In genomic region chr2:209331291-209331844, GRCh38 we compare ENCODE assay signal across 8 cellular contexts.
DNase-seq lines count a peak whose midpoint lies in the region; ATAC-seq, FAIRE-seq and TF ChIP-seq lines count a peak whose summit lies in the region.

No MANE protein-coding gene starts in this region.

- POLR2A ChIA-PET in SK-N-SH (lab: Yijun Ruan, JAX), result interaction anchor here (1.1 kb wide), 1 partner anchor 1065 kb away, joined by 3 read pairs; the partner anchor contains the start of gene PIKFYVE
- POLR2A ChIA-PET in activated CD4-positive, alpha-beta T cell treated with anti-CD3 and anti-CD28 coated beads, Interleukin-2, amount 10 ng/mL, durations not matched to agents 7 days and 5 days (lab: Charles Lee), result no interaction called here

- H3K9ac ChIP-seq in KMS-11 (no peak overlapping the region), SK-N-SH (no peak overlapping the region), keratinocyte (ENCODE audit: control insufficient read depth, extremely low read depth, insufficient read depth, low read length) (no peak overlapping the region)

- H3K27ac Mint-ChIP-seq in activated CD4-positive, alpha-beta T cell treated with anti-CD3 and anti-CD28 coated beads, Interleukin-2, amount 10 ng/mL, durations not matched to agents 7 days and 5 days, result no peak overlapping the region

- H3K27me3 ChIP-seq in KMS-11 (ENCODE audit: insufficient read depth, low read depth) (no peaks in the 10 kb centered on the region), SK-N-SH (ENCODE audit: insufficient read depth) (no peaks in the 10 kb centered on the region), keratinocyte (ENCODE audit: control insufficient read depth, extremely low read depth, insufficient read depth, low read length) (no peaks in the 10 kb centered on the region)

- WGBS in SK-N-SH (ENCODE audit: low lambda C conversion rate), result 0% methylated on average over 1 of the region's 1 CpG

- no peak for ATAC-seq in GM21529 (IDR thresholded peaks at IDR 0.05; ENCODE audit: unreplicated experiment)
- ATAC-seq in HG02759 (IDR thresholded peaks at IDR 0.05; ENCODE audit: unreplicated experiment), result no peak

- H4K20me1 ChIP-seq in KMS-11 (ENCODE audit: insufficient read depth) (no peaks in the 10 kb centered on the region), SK-N-SH (ENCODE audit: insufficient read depth) (no peaks in the 10 kb centered on the region), keratinocyte (ENCODE audit: control insufficient read depth, extremely low read depth, insufficient read depth, low read length) (no peaks in the 10 kb centered on the region)

- DNase-seq in DMS53 treated with DMSO at 0.1 percent for 48 hours (lab: John Stamatoyannopoulos, UW; ENCODE audit: unreplicated experiment) (peak; percentile 42), SK-N-SH (peak; percentile 31), keratinocyte (ENCODE audit: low read depth, low spot score) (no peak), epidermal melanocyte (ENCODE audit: insufficient read length, low spot score) (no peak)
- DNase-seq in activated CD4-positive, alpha-beta T cell treated with anti-CD3 and anti-CD28 coated beads, Interleukin-2, amount 10 ng/mL, durations not matched to agents 7 days and 5 days, result no peak

- H3K9me2 ChIP-seq in SK-N-SH, result no peaks in the 10 kb centered on the region

- H3K27me3 Mint-ChIP-seq in activated CD4-positive, alpha-beta T cell treated with anti-CD3 and anti-CD28 coated beads, Interleukin-2, amount 10 ng/mL, durations not matched to agents 7 days and 5 days, result no peaks in the 10 kb centered on the region

- no peaks in the 10 kb centered on the region for H3K4me1 Mint-ChIP-seq in activated CD4-positive, alpha-beta T cell treated with anti-CD3 and anti-CD28 coated beads, Interleukin-2, amount 10 ng/mL, durations not matched to agents 7 days and 5 days

- no peaks in the 10 kb centered on the region for H3K9me3 Mint-ChIP-seq in activated CD4-positive, alpha-beta T cell treated with anti-CD3 and anti-CD28 coated beads, Interleukin-2, amount 10 ng/mL, durations not matched to agents 7 days and 5 days

- no peaks in the 10 kb centered on the region for H3F3A ChIP-seq in SK-N-SH (replicated peaks; ENCODE audit: insufficient read depth)

- no peaks in the 10 kb centered on the region for H3K9me1 ChIP-seq in keratinocyte (ENCODE audit: control insufficient read depth, extremely low read depth, insufficient read depth, low read length)

- H3K4me2 ChIP-seq in KMS-11 (no peak overlapping the region), SK-N-SH (no peak overlapping the region), keratinocyte (ENCODE audit: control insufficient read depth, extremely low read depth, insufficient read depth, low read depth, low read length) (no peak overlapping the region)

- peak; percentile 54 for TF ChIP-seq CTCF in KMS-11 (conservative IDR thresholded peaks at IDR 0.05; ENCODE audit: low read depth, low read length)
- TF ChIP-seq CTCF in SK-N-SH (IDR thresholded peaks at IDR 0.05), result peak; percentile 68
- peak in 2 of 3 experiments; percentile 38 to 42 for TF ChIP-seq CTCF in keratinocyte (optimal IDR thresholded peaks at IDR 0.05 in 1 of 3, IDR thresholded peaks at IDR 0.05 in 1 of 3, conservative IDR thresholded peaks at IDR 0.05 in 1 of 3; ENCODE audit: extremely low read depth in 1 of 3, insufficient read depth in 2 of 3, low read length in 3 of 3)

- H3K36me3 ChIP-seq in KMS-11 (ENCODE audit: insufficient read depth), result no peaks in the 10 kb centered on the region
- no peaks in the 10 kb centered on the region for H3K36me3 ChIP-seq in SK-N-SH (replicated peaks in 1 of 2; ENCODE audit: control insufficient read depth in 1 of 2, insufficient read depth in 2 of 2, low read length in 1 of 2)
- H3K36me3 ChIP-seq in keratinocyte (ENCODE audit: control insufficient read depth in 2 of 2, extremely low read depth in 1 of 2, insufficient read depth in 2 of 2, low read length in 2 of 2), result no peaks in the 10 kb centered on the region

- peak; percentile 83 for TF ChIP-seq RAD21 in SK-N-SH (IDR thresholded peaks at IDR 0.05; ENCODE audit: low read length)

- H3K79me2 ChIP-seq in KMS-11 (ENCODE audit: insufficient read depth, low read depth) (no peaks in the 10 kb centered on the region), SK-N-SH (ENCODE audit: insufficient read depth) (no peaks in the 10 kb centered on the region), keratinocyte (ENCODE audit: control insufficient read depth, insufficient read depth, low read length) (no peaks in the 10 kb centered on the region)

- peak; percentile 5 for FAIRE-seq in keratinocyte (lab: Jason Lieb, UNC)

- dilution Hi-C loops in keratinocyte (cut with MboI; ENCODE audit: extremely low pct_ligation_motif_present, low sequenced_read_pairs), result no loop called here

- H2AFZ ChIP-seq in KMS-11 (ENCODE audit: low read depth) (no peak overlapping the region), SK-N-SH (ENCODE audit: low read depth) (no peak overlapping the region), keratinocyte (ENCODE audit: control insufficient read depth, low read length) (no peak overlapping the region)

- H3K36me3 Mint-ChIP-seq in activated CD4-positive, alpha-beta T cell treated with anti-CD3 and anti-CD28 coated beads, Interleukin-2, amount 10 ng/mL, durations not matched to agents 7 days and 5 days (ENCODE audit: low read depth), result no peaks in the 10 kb centered on the region

- H3K4me3 ChIP-seq in KMS-11 (IDR thresholded peaks at IDR 0.05; ENCODE audit: insufficient read depth, low read depth, low read length) (no peak overlapping the region), SK-N-SH (ENCODE audit: low read depth in 2 of 2, low read length in 1 of 2) (no peak overlapping the region; a peak in 1 of 4 replicates), keratinocyte (ENCODE audit: control insufficient read depth in 2 of 3, extremely low read depth in 1 of 3, insufficient read depth in 2 of 3, low read depth in 1 of 3, low read length in 3 of 3) (no peak overlapping the region)

- no peak overlapping the region for H3K4me3 Mint-ChIP-seq in activated CD4-positive, alpha-beta T cell treated with anti-CD3 and anti-CD28 coated beads, Interleukin-2, amount 10 ng/mL, durations not matched to agents 7 days and 5 days

- no peak overlapping the region for H3K27ac ChIP-seq in KMS-11
- H3K27ac ChIP-seq in SK-N-SH (ENCODE audit: low read depth in 2 of 2, low read length in 1 of 2), result no peak overlapping the region
- H3K27ac ChIP-seq in keratinocyte (ENCODE audit: control insufficient read depth, insufficient read depth, low read length), result no peak overlapping the region

- H3K9me3 ChIP-seq in SK-N-SH (no peaks in the 10 kb centered on the region), keratinocyte (ENCODE audit: control insufficient read depth, low read depth, low read length) (no peaks in the 10 kb centered on the region)

- CTCF ChIA-PET in SK-N-SH (lab: Yijun Ruan, JAX), result interaction anchor here (0.6 to 3.3 kb wide), 28 partner anchors 8 to 1229 kb away, joined by 3 to 24 read pairs (median 4); partner anchors contain the start of genes MAP2 and PTH2R
- CTCF ChIA-PET in activated CD4-positive, alpha-beta T cell treated with anti-CD3 and anti-CD28 coated beads, Interleukin-2, amount 10 ng/mL, durations not matched to agents 7 days and 5 days (lab: Charles Lee), result interaction anchor here (0.7 kb wide), 1 partner anchor 900 kb away, joined by 4 read pairs; no protein-coding TSS in a partner anchor

- H3K4me1 ChIP-seq in KMS-11 (ENCODE audit: low read depth, poor library complexity, severe bottlenecking) (peaks cover 5% of the 10 kb centered on the region), SK-N-SH (ENCODE audit: control insufficient read depth in 1 of 2, insufficient read depth in 2 of 2, low read depth in 1 of 2, low read length in 1 of 2) (no peaks in the 10 kb centered on the region), keratinocyte (ENCODE audit: control insufficient read depth, extremely low read depth, insufficient read depth, low read length) (peaks cover 3% of the 10 kb centered on the region)

- TF ChIP-seq EP300 in SK-N-SH (IDR thresholded peaks at IDR 0.05; ENCODE audit: borderline replicate concordance in 1 of 2, low read depth in 1 of 2, low read length in 1 of 2), result no peak

TF ChIP-seq in SK-N-SH, 30 proteins besides CTCF, POLR2A, EP300 and RAD21:
- TF ChIP-seq GATA2 (CRISPR knock-in tag; IDR thresholded peaks at IDR 0.05), result 0 out of 2 replicates have a peak, but pooled peaks have one; percentile 17
- TF ChIP-seq RFX5 (IDR thresholded peaks at IDR 0.05; ENCODE audit: low read length), result no peak
- no peak for TF ChIP-seq REST (IDR thresholded peaks at IDR 0.05; ENCODE audit: low read depth, low read length)
- TF ChIP-seq NRF1 (IDR thresholded peaks at IDR 0.05; ENCODE audit: low read depth, low read length), result no peak
- TF ChIP-seq SMC3 (IDR thresholded peaks at IDR 0.05; ENCODE audit: low read depth, low read length), result peak; percentile 57
- TF ChIP-seq FOXM1 (IDR thresholded peaks at IDR 0.05; ENCODE audit: low read depth), result no peak
TF ChIP-seq in SK-N-SH: peak in this region for 2.

Comparison
In these comparisons a context has a peak if more than half of its experiments do, and no peak if none do; other contexts are left out.
1. DNase-seq: peak in DMS53 treated with DMSO at 0.1 percent for 48 hours (single experiment) and SK-N-SH (single experiment); none in keratinocyte (single experiment), epidermal melanocyte (single experiment) and activated CD4-positive, alpha-beta T cell treated with anti-CD3 and anti-CD28 coated beads, Interleukin-2, amount 10 ng/mL, durations not matched to agents 7 days and 5 days (single experiment).
2. Peak in every context shown above with its lines, with median percentiles within 50 percentile points of each other: CTCF ChIP-seq.